In the genomic region with DNA sequence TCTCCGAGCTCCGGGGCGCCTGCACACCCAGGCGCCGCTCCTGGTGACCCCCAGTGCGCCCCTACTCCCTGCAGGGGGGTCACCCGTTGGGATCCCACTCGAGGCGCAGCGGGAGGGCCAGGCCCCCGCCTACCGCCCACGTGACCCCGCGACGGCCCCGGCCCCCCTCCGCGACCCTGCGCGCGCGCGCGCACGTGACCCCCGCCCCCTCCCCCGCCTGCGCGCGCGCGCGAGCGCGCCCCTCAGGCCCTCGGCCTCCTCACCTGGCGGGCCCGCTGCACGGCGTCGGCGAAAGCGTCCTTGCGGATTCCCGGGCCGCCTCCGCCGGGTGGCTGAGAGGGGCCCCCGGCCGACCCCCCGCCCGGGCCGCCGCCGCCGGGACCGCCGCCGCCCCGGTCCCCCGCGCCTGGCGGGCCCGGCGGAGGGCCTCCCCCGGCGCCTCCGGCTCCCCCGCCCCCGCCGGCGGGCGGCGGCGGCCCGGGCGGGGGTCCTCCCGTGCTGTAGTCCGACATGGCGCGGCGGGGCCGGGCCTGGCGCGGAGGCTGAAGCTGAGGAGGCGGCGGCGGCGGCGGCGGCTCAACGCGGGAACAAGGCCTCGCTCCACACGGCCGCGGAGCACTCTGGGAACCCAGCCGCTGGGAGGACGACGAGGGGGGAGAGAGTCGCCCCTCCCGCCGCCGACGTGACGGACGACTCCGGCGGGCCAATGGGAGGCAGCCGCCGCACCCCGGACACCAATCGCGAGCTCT, we compare ENCODE assay signal across 1 cellular context.
A peak's percentile ranks its signal among the peaks of the same experiment; 100 is the strongest.
TF ChIP-seq lines count a peak whose summit lies in the region.

A gene with protein sequence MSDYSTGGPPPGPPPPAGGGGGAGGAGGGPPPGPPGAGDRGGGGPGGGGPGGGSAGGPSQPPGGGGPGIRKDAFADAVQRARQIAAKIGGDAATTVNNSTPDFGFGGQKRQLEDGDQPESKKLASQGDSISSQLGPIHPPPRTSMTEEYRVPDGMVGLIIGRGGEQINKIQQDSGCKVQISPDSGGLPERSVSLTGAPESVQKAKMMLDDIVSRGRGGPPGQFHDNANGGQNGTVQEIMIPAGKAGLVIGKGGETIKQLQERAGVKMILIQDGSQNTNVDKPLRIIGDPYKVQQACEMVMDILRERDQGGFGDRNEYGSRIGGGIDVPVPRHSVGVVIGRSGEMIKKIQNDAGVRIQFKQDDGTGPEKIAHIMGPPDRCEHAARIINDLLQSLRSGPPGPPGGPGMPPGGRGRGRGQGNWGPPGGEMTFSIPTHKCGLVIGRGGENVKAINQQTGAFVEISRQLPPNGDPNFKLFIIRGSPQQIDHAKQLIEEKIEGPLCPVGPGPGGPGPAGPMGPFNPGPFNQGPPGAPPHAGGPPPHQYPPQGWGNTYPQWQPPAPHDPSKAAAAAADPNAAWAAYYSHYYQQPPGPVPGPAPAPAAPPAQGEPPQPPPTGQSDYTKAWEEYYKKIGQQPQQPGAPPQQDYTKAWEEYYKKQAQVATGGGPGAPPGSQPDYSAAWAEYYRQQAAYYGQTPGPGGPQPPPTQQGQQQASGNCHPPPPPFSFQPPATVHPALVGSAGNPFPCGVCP (minus strand): TSS at position 622 of the 749 bp plus-strand sequence. CDS start 110 bp downstream, at position 512.

TF ChIP-seq in HepG2, 621 proteins besides CTCF, POLR2A, EP300 and RAD21 (continued from another document and continues in another):
- no peak for TF ChIP-seq ZNF512B (CRISPR knock-in tag; IDR thresholded peaks at IDR 0.05; ENCODE audit: borderline replicate concordance)
- TF ChIP-seq TP53 (CRISPR knock-in tag; conservative IDR thresholded peaks at IDR 0.05) = no peak
- TF ChIP-seq ZBTB10 (CRISPR knock-in tag; IDR thresholded peaks at IDR 0.05; ENCODE audit: borderline replicate concordance) = no peak
- no peak for TF ChIP-seq MATR3 (CRISPR knock-in tag; IDR thresholded peaks at IDR 0.05)
- TF ChIP-seq SRY (CRISPR knock-in tag; IDR thresholded peaks at IDR 0.05) = no peak
- TF ChIP-seq FOXO4 (CRISPR knock-in tag; conservative IDR thresholded peaks at IDR 0.05) = no peak
- TF ChIP-seq ATAD3A (CRISPR knock-in tag; IDR thresholded peaks at IDR 0.05) = no peak
- TF ChIP-seq SNAPC5 (CRISPR knock-in tag; IDR thresholded peaks at IDR 0.05; ENCODE audit: borderline replicate concordance) = no peak
- TF ChIP-seq, protein P1, sequence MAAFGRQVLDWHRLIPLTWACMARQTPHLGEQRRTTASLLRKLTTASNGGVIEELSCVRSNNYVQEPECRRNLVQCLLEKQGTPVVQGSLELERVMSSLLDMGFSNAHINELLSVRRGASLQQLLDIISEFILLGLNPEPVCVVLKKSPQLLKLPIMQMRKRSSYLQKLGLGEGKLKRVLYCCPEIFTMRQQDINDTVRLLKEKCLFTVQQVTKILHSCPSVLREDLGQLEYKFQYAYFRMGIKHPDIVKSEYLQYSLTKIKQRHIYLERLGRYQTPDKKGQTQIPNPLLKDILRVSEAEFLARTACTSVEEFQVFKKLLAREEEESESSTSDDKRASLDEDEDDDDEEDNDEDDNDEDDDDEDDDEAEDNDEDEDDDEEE (CRISPR knock-in tag; IDR thresholded peaks at IDR 0.05) = no peak
- TF ChIP-seq ZBTB1 (CRISPR knock-in tag; IDR thresholded peaks at IDR 0.05; ENCODE audit: borderline replicate concordance) = no peak
- TF ChIP-seq MAZ (IDR thresholded peaks at IDR 0.05; ENCODE audit: borderline replicate concordance, low read depth, low read length) = 0 out of 2 replicates have a peak, but pooled peaks have one; percentile 26
- TF ChIP-seq MAZ (CRISPR knock-in tag; IDR thresholded peaks at IDR 0.05; ENCODE audit: low read depth) = peak; percentile 53; the same call in 1 of the 2 replicates
- TF ChIP-seq SUZ12 (IDR thresholded peaks at IDR 0.05; ENCODE audit: low read depth, low read length) = peak; percentile 30; the same call in 1 of the 2 replicates
- 0 out of 2 replicates have a peak, but pooled peaks have one; percentile 50 for TF ChIP-seq HOXD1 (CRISPR knock-in tag; IDR thresholded peaks at IDR 0.05)
- no peak for TF ChIP-seq ZNF354B (CRISPR knock-in tag; IDR thresholded peaks at IDR 0.05)
- no peak for TF ChIP-seq TEAD2 (CRISPR knock-in tag; IDR thresholded peaks at IDR 0.05)
- no peak for TF ChIP-seq ZNF142 (CRISPR knock-in tag; IDR thresholded peaks at IDR 0.05)
- TF ChIP-seq, protein P2, sequence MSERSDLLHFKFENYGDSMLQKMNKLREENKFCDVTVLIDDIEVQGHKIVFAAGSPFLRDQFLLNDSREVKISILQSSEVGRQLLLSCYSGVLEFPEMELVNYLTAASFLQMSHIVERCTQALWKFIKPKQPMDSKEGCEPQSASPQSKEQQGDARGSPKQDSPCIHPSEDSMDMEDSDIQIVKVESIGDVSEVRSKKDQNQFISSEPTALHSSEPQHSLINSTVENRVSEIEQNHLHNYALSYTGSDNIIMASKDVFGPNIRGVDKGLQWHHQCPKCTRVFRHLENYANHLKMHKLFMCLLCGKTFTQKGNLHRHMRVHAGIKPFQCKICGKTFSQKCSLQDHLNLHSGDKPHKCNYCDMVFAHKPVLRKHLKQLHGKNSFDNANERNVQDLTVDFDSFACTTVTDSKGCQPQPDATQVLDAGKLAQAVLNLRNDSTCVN (CRISPR knock-in tag; IDR thresholded peaks at IDR 0.05; ENCODE audit: borderline replicate concordance) = no peak; the same call in 1 of the 2 replicates
- no peak for TF ChIP-seq THAP11 (CRISPR knock-in tag; IDR thresholded peaks at IDR 0.05)
- TF ChIP-seq REL (CRISPR knock-in tag; conservative IDR thresholded peaks at IDR 0.05) = no peak
- TF ChIP-seq, protein P3, sequence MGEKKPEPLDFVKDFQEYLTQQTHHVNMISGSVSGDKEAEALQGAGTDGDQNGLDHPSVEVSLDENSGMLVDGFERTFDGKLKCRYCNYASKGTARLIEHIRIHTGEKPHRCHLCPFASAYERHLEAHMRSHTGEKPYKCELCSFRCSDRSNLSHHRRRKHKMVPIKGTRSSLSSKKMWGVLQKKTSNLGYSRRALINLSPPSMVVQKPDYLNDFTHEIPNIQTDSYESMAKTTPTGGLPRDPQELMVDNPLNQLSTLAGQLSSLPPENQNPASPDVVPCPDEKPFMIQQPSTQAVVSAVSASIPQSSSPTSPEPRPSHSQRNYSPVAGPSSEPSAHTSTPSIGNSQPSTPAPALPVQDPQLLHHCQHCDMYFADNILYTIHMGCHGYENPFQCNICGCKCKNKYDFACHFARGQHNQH (CRISPR knock-in tag; IDR thresholded peaks at IDR 0.05) = no peak
- TF ChIP-seq GATAD1 (CRISPR knock-in tag; IDR thresholded peaks at IDR 0.05) = peak; percentile 75
- TF ChIP-seq ELF3 (CRISPR knock-in tag; IDR thresholded peaks at IDR 0.05) = no peak
- no peak for TF ChIP-seq ELF4 (CRISPR knock-in tag; IDR thresholded peaks at IDR 0.05; ENCODE audit: borderline replicate concordance)
- TF ChIP-seq SNAPC2 (CRISPR knock-in tag; IDR thresholded peaks at IDR 0.05) = no peak
- TF ChIP-seq ZFX (CRISPR knock-in tag; IDR thresholded peaks at IDR 0.05; ENCODE audit: low read depth) = peak; percentile 85
- TF ChIP-seq MIXL1 (CRISPR knock-in tag; IDR thresholded peaks at IDR 0.05) = no peak
- TF ChIP-seq, protein P4, sequence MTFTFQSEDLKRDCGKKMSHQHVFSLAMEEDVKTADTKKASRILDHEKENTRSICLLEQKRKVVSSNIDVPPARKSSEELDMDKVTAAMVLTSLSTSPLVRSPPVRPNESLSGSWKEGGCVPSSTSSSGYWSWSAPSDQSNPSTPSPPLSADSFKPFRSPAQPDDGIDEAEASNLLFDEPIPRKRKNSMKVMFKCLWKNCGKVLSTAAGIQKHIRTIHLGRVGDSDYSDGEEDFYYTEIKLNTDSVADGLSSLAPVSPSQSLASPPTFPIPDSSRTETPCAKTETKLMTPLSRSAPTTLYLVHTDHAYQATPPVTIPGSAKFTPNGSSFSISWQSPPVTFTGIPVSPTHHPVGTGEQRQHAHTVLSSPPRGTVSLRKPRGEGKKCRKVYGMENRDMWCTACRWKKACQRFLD (CRISPR knock-in tag; IDR thresholded peaks at IDR 0.05; ENCODE audit: borderline replicate concordance) = no peak
- TF ChIP-seq ZNF550 (CRISPR knock-in tag; IDR thresholded peaks at IDR 0.05; ENCODE audit: borderline replicate concordance) = no peak
- TF ChIP-seq ZSCAN30 (CRISPR knock-in tag; IDR thresholded peaks at IDR 0.05) = no peak
- TF ChIP-seq ZNF143 (CRISPR knock-in tag; IDR thresholded peaks at IDR 0.05) = peak; percentile 85
- TF ChIP-seq KLF13 (CRISPR knock-in tag; IDR thresholded peaks at IDR 0.05) = no peak
- no peak for TF ChIP-seq U2AF1 (optimal IDR thresholded peaks at IDR 0.05; ENCODE audit: low read depth, low read length)
- no peak for TF ChIP-seq HES4 (CRISPR knock-in tag; IDR thresholded peaks at IDR 0.05; ENCODE audit: borderline replicate concordance)
- TF ChIP-seq YEATS2 (CRISPR knock-in tag; IDR thresholded peaks at IDR 0.05; ENCODE audit: borderline replicate concordance) = no peak
- no peak for TF ChIP-seq ZNF124 (CRISPR knock-in tag; IDR thresholded peaks at IDR 0.05)
